ENCODE assay signal across 8 cellular contexts in the genomic region with DNA sequence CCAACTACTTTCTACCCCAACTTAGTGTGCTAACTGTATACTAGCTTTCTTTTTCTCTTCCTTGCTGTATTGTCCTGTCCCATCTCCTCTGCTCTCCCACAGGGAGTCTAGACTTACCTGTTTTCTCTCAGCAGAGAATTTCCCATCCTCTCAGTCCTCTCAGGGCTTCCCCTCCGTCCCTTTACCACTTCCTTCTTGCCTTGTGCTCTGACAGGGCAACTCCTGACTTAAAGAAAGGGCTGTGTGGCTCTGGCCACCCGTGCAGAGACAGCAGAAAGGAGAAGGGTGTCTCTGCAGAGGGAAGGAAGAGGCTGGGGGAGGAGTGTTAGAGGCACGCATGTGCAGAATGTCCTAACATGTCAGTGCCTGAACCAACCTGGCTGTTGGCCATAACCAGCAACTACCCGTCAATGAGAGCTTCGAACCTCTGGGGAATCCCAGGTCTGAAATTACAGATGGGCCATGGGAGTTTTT. TPM values are rescaled to one million over a fixed set of nuclear protein-coding genes. Genes with fewer than 3 reads are reported as not detected.
A peak's percentile ranks its signal among the peaks of the same experiment; 100 is the strongest.
DNase-seq lines count a peak whose midpoint lies in the region; ATAC-seq, FAIRE-seq and TF ChIP-seq lines count a peak whose summit lies in the region.

A gene with protein sequence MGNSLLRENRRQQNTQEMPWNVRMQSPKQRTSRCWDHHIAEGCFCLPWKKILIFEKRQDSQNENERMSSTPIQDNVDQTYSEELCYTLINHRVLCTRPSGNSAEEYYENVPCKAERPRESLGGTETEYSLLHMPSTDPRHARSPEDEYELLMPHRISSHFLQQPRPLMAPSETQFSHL (minus strand): TSS at position 274 of the 474 bp plus-strand sequence. CDS start 128 bp downstream, at position 146.

- no peaks in the 10 kb centered on the region for H3K9me3 ChIP-seq in neutrophil

- peaks cover 0 to 14% of the 10 kb centered on the region in 2 donors for H3K36me3 Mint-ChIP-seq in activated naive CD4-positive, alpha-beta T cell treated with anti-CD3 and anti-CD28 coated beads, Interleukin-2, amount 50 U/mL, for 72 hours

- TF ChIP-seq POLR2A in GM18526 (IDR thresholded peaks at IDR 0.05; ENCODE audit: extremely low read depth, insufficient read length) = peak; percentile 51

- H3K36me3 ChIP-seq in neutrophil (no peaks in the 10 kb centered on the region), H7 (replicated peaks; ENCODE audit: control insufficient read depth, insufficient read depth, low read length) (no peaks in the 10 kb centered on the region)

- peak within 1 kb of the TSS; percentile 75 to 87 for H3K27ac Mint-ChIP-seq in activated naive CD4-positive, alpha-beta T cell treated with anti-CD3 and anti-CD28 coated beads, Interleukin-2, amount 50 U/mL, for 72 hours

- TF ChIP-seq CTCF in neutrophil (IDR thresholded peaks at IDR 0.05) = no peak

- no peaks in the 10 kb centered on the region for H3K9me3 Mint-ChIP-seq in activated naive CD4-positive, alpha-beta T cell treated with anti-CD3 and anti-CD28 coated beads, Interleukin-2, amount 50 U/mL, for 72 hours

- DNase-seq in OCI-M1 (lab: John Stamatoyannopoulos, UW) (peak; percentile 47), H7 (no peak), RCC 7860 (ENCODE audit: low spot score) (no peak), NCI-H446 (lab: John Stamatoyannopoulos, UW) (no peak)
- peak; percentile 60 to 71 for DNase-seq in activated naive CD4-positive, alpha-beta T cell treated with anti-CD3 and anti-CD28 coated beads, Interleukin-2, amount 50 U/mL, for 72 hours (ENCODE audit: low spot score in 2 of 2)

- H3K27ac ChIP-seq in neutrophil = peak within 1 kb of the TSS; percentile 73

- peak; percentile 75 for ATAC-seq in HG02885 (IDR thresholded peaks at IDR 0.05; ENCODE audit: poor library complexity, unreplicated experiment)
- ATAC-seq in activated naive CD4-positive, alpha-beta T cell treated with anti-CD3 and anti-CD28 coated beads, Interleukin-2, amount 50 U/mL, for 72 hours = peak; percentile 79 to 88

- no peak for FAIRE-seq in RCC 7860 (lab: Jason Lieb, UNC)

- H3K27me3 ChIP-seq in neutrophil (no peaks in the 10 kb centered on the region), H7 (ENCODE audit: control insufficient read depth, insufficient read depth, low read length) (no peaks in the 10 kb centered on the region)

- H3K4me1 ChIP-seq in neutrophil (ENCODE audit: control insufficient read depth in 1 of 2, insufficient read depth in 1 of 2, low read depth in 1 of 2, low read length in 1 of 2) = peaks cover 23 to 54% of the 10 kb centered on the region in 2 experiments

- peak within 1 kb of the TSS in 1 of 2 experiments; percentile 2 for H3K4me3 ChIP-seq in neutrophil (ENCODE audit: low read depth in 1 of 2, low read length in 1 of 2)
- H3K4me3 ChIP-seq in H7 (ENCODE audit: insufficient read depth, low read depth, low read length) = no peak within 1 kb of the TSS

RNA-seq across cellular contexts. Expression of the gene that starts here (rescaled TPM):
- total RNA-seq in activated naive CD4-positive, alpha-beta T cell treated with anti-CD3 and anti-CD28 coated beads, Interleukin-2, amount 50 U/mL, for 72 hours = 10 to 100 TPM in 1 of 2 donors, 1 to 10 TPM in 1; 5.2 to 23.7 TPM
- total RNA-seq in H7 (2014; rRNA removed; shearing (Covaris generic)) = not detected in 2 replicates

Comparison
In these comparisons a context has a peak if more than half of its experiments do, and no peak if none do; other contexts are left out.
1. DNase-seq: peak in OCI-M1 (single experiment) and activated naive CD4-positive, alpha-beta T cell treated with anti-CD3 and anti-CD28 coated beads, Interleukin-2, amount 50 U/mL, for 72 hours (2 of 2); none in H7 (single experiment), RCC 7860 (single experiment) and NCI-H446 (0 of 2).